In genomic region chr17:21001111-21001812, GRCh38 we compare ENCODE assay signal across 11 cellular contexts. TPM values are rescaled to one million over a fixed set of nuclear protein-coding genes. Genes with fewer than 3 reads are reported as not detected.
DNase-seq lines count a peak whose midpoint lies in the region; ATAC-seq and TF ChIP-seq lines count a peak whose summit lies in the region.
"Had no signal": no experiment of that assay in that cellular context is flagged by ENCODE, and none has a peak within 500 bp of the region (broad histone marks: within the 10 kb centered on the region; RNA-seq: fewer than 3 reads in every experiment).

No MANE protein-coding gene starts in this region.

- no peaks in the 10 kb centered on the region for H3K9me3 Mint-ChIP-seq in progenitor cell of endocrine pancreas (ENCODE audit: low read depth)

- DNase-seq in COLO829 (ENCODE audit: low spot score) (peak; percentile 63), RWPE1 (ENCODE audit: low spot score) (no peak), epidermal melanocyte (ENCODE audit: insufficient read length, low spot score) (peak; percentile 59), progenitor cell of endocrine pancreas (ENCODE audit: low spot score, unreplicated experiment) (no peak), SW480 (ENCODE audit: low spot score) (no peak), D341Med (ENCODE audit: low spot score) (no peak)
- DNase-seq: H7, NCI-H1105, testis had no signal

- H3K4me3 Mint-ChIP-seq in progenitor cell of endocrine pancreas (ENCODE audit: low read depth), result no peak overlapping the region

- ATAC-seq in HG03439 (IDR thresholded peaks at IDR 0.05; ENCODE audit: unreplicated experiment) (no peak), HG03039 (IDR thresholded peaks at IDR 0.05; ENCODE audit: unreplicated experiment) (no peak)

- H3K27me3 Mint-ChIP-seq in progenitor cell of endocrine pancreas, result no peaks in the 10 kb centered on the region

- no peak for TF ChIP-seq CTCF in RWPE1 (conservative IDR thresholded peaks at IDR 0.05; ENCODE audit: low read depth)
- TF ChIP-seq CTCF in progenitor cell of endocrine pancreas (IDR thresholded peaks at IDR 0.05; ENCODE audit: unreplicated experiment), result no peak

- peaks cover 3% of the 10 kb centered on the region for H3K4me1 Mint-ChIP-seq in progenitor cell of endocrine pancreas (ENCODE audit: low read depth)

- POLR2A ChIA-PET in RWPE1 (lab: Yijun Ruan, JAX; ENCODE audit: low non-redundant PET), result no interaction called here

- H3K36me3 Mint-ChIP-seq in progenitor cell of endocrine pancreas (ENCODE audit: insufficient read depth), result peaks cover 27% of the 10 kb centered on the region

- CTCF ChIA-PET in RWPE1 (lab: Yijun Ruan, JAX), result no interaction called here

- H3K27ac ChIP-seq in RWPE1, result peak overlapping the region; percentile 56
- H3K27ac ChIP-seq: testis had no signal

- H3K27ac Mint-ChIP-seq in progenitor cell of endocrine pancreas, result peak overlapping the region; percentile 69

RNA-seq across cellular contexts. Expression of gene USP22, which starts 41.5 kb away (rescaled TPM):
- total RNA-seq in progenitor cell of endocrine pancreas, result 368 and 373 TPM in 2 replicates

Comparison
In these comparisons a context has a peak if more than half of its experiments do, and no peak if none do; other contexts are left out.
1. DNase-seq: peak in COLO829 (single experiment) and epidermal melanocyte (single experiment); none in RWPE1 (single experiment), progenitor cell of endocrine pancreas (single experiment), SW480 (single experiment) and D341Med (single experiment).